ENCODE assay signal across 19 cellular contexts in genomic region chr7:124940306-124940705, GRCh38.
"Had no signal": no experiment of that assay in that cellular context is flagged by ENCODE, and none has a peak within 500 bp of the region (broad histone marks: within the 10 kb centered on the region; RNA-seq: fewer than 3 reads in every experiment).

No MANE protein-coding gene starts in this region.

- H3K27me3 Mint-ChIP-seq: activated B cell treated with CpG ODN at 0.5 μM for 24 hours; activated naive CD4-positive, alpha-beta T cell treated with anti-CD3 and anti-CD28 coated beads, Interleukin-2, amount 50 U/mL, for 24 hours had no signal

- H3K27ac Mint-ChIP-seq: activated B cell treated with CpG ODN at 0.5 μM for 24 hours; activated CD8-positive, alpha-beta T cell treated with anti-CD3 and anti-CD28 coated beads, Interleukin-2, amount 10 ng/mL, durations not matched to agents 7 days and 5 days; activated naive CD4-positive, alpha-beta T cell treated with anti-CD3 and anti-CD28 coated beads, Interleukin-2, amount 50 U/mL, for 24 hours; stimulated activated naive CD8-positive, alpha-beta T cell treated with anti-CD3 and anti-CD28 coated beads, Interleukin-15, Interleukin-2, amounts not matched to agents 100 ng/mL and 50 ng/mL, for 24 hours had no signal

- H3K36me3 ChIP-seq: pancreas, sigmoid colon, spleen, upper lobe of right lung had no signal

- H3K9me3 Mint-ChIP-seq: activated B cell treated with CpG ODN at 0.5 μM for 24 hours; activated naive CD4-positive, alpha-beta T cell treated with anti-CD3 and anti-CD28 coated beads, Interleukin-2, amount 50 U/mL, for 24 hours; stimulated activated naive CD8-positive, alpha-beta T cell treated with anti-CD3 and anti-CD28 coated beads, Interleukin-15, Interleukin-2, amounts not matched to agents 100 ng/mL and 50 ng/mL, for 24 hours had no signal

- H3K4me1 Mint-ChIP-seq: activated B cell treated with CpG ODN at 0.5 μM for 24 hours; activated naive CD4-positive, alpha-beta T cell treated with anti-CD3 and anti-CD28 coated beads, Interleukin-2, amount 50 U/mL, for 24 hours had no signal

- H3K4me3 Mint-ChIP-seq: activated B cell treated with CpG ODN at 0.5 μM for 24 hours; activated CD8-positive, alpha-beta T cell treated with anti-CD3 and anti-CD28 coated beads, Interleukin-2, amount 10 ng/mL, durations not matched to agents 7 days and 5 days; activated naive CD4-positive, alpha-beta T cell treated with anti-CD3 and anti-CD28 coated beads, Interleukin-2, amount 50 U/mL, for 24 hours; stimulated activated naive CD8-positive, alpha-beta T cell treated with anti-CD3 and anti-CD28 coated beads, Interleukin-15, Interleukin-2, amounts not matched to agents 100 ng/mL and 50 ng/mL, for 24 hours had no signal

- ATAC-seq: activated CD8-positive, alpha-beta T cell treated with anti-CD3 and anti-CD28 coated beads, Interleukin-2, amount 10 ng/mL, durations not matched to agents 7 days and 5 days; foreskin keratinocyte; pancreas; upper lobe of right lung had no signal

- DNase-seq: activated B cell treated with CpG ODN at 0.5 μM for 24 hours; activated CD4-positive, alpha-beta T cell treated with anti-CD3 and anti-CD28 coated beads for 48 hours; activated CD8-positive, alpha-beta memory T cell treated with anti-CD3 and anti-CD28 coated beads, Interleukin-2, amount 50 U/mL, for 4 hours; activated CD8-positive, alpha-beta T cell treated with anti-CD3 and anti-CD28 coated beads, Interleukin-2, amount 10 ng/mL, durations not matched to agents 7 days and 5 days; activated effector memory CD4-positive, alpha-beta T cell treated with anti-CD3 and anti-CD28 coated beads, Interleukin-2, amount 50 U/mL, for 16 hours; activated T-cell treated with anti-CD3 and anti-CD28 coated beads, Interleukin-2, amount 50 U/mL, for 48 hours; amniotic stem cell; dorsolateral prefrontal cortex; erythroblast; foreskin keratinocyte; glutamatergic neuron; kidney glomerular epithelial cell; pancreas; sigmoid colon; spleen; SW 1271; upper lobe of right lung had no signal

- H3K9me3 ChIP-seq: pancreas, sigmoid colon, spleen, upper lobe of right lung had no signal

- H3K4me3 ChIP-seq: dorsolateral prefrontal cortex, pancreas, sigmoid colon, spleen, upper lobe of right lung had no signal

- H3K4me1 ChIP-seq: foreskin keratinocyte, pancreas, sigmoid colon, spleen, upper lobe of right lung had no signal

- H3K27ac ChIP-seq: dorsolateral prefrontal cortex, foreskin keratinocyte, pancreas, sigmoid colon, spleen, upper lobe of right lung had no signal

- H3K27me3 ChIP-seq: dorsolateral prefrontal cortex, foreskin keratinocyte, pancreas, sigmoid colon, spleen, upper lobe of right lung had no signal
